In genomic region chr6:150452642-150453243, GRCh38 we compare ENCODE assay signal across 17 cellular contexts.
DNase-seq lines count a peak whose midpoint lies in the region; ATAC-seq, FAIRE-seq and TF ChIP-seq lines count a peak whose summit lies in the region.
"Had no signal": no experiment of that assay in that cellular context is flagged by ENCODE, and none has a peak within 500 bp of the region (broad histone marks: within the 10 kb centered on the region; RNA-seq: fewer than 3 reads in every experiment).

No MANE protein-coding gene starts in this region.

- WGBS in spleen, 5 donors, result 60 to 73% (median 72%) methylated on average over 11 of the region's 11 CpGs

- intact Hi-C loops in cardiac septum (cut with DNase I), result no loop called here
- intact Hi-C loops in spleen (cut with DNase I; ENCODE audit: low total_unique reads), result no loop called here

- H3K36me3 ChIP-seq in SK-N-MC (ENCODE audit: insufficient read depth, low read length) (no peaks in the 10 kb centered on the region), spleen (no peaks in the 10 kb centered on the region)

- DNase-seq in SK-N-MC (ENCODE audit: low read depth, low spot score), result no peak
- peak; percentile 84 for DNase-seq in cardiac septum (ENCODE audit: low spot score)
- peak; percentile 49 to 90 for DNase-seq in lung microvascular endothelial cell (ENCODE audit: low read depth in 2 of 2)
- peak; percentile 82 for DNase-seq in spleen
- no peak for DNase-seq in NCI-H187 treated with DMSO at 0.1 percent for 48 hours (lab: John Stamatoyannopoulos, UW)
- DNase-seq in GM12891 (ENCODE audit: insufficient read length, low spot score), result no peak
- no peak for DNase-seq in NCI-H82 treated with DMSO at 0.1 percent for 48 hours (lab: John Stamatoyannopoulos, UW; ENCODE audit: unreplicated experiment)
- DNase-seq: activated CD4-positive, alpha-beta memory T cell treated with anti-CD3 and anti-CD28 coated beads, Interleukin-2, amount 10 ng/mL, durations not matched to agents 7 days and 5 days; anterior cingulate cortex; Calu3; islet precursor cell; naive thymus-derived CD8-positive, alpha-beta T cell; NCI-H1048; NCI-H2227 treated with DMSO at 0.1 percent for 48 hours; small intestine had no signal

- H3K27me3 ChIP-seq in spleen (replicated peaks in 1 of 7), result no peaks in the 10 kb centered on the region

- peaks cover 0 to 18% (median 7%) of the 10 kb centered on the region in 6 donors for H3K4me1 ChIP-seq in spleen

- TF ChIP-seq CTCF in spleen (IDR thresholded peaks at IDR 0.05 in 8 of 11, conservative IDR thresholded peaks at IDR 0.05 in 3 of 11), result no peak

- no peak for FAIRE-seq in GM12891 (lab: Jason Lieb, UNC)
- FAIRE-seq: small intestine had no signal

- TF ChIP-seq POLR2A in spleen (IDR thresholded peaks at IDR 0.05), result no peak
- TF ChIP-seq POLR2A in GM12891 (IDR thresholded peaks at IDR 0.05; ENCODE audit: low read depth, low read length), result no peak

- H3K9ac ChIP-seq in SK-N-MC (ENCODE audit: insufficient read length), result no peak overlapping the region

- ATAC-seq in GM21717 (IDR thresholded peaks at IDR 0.05; ENCODE audit: unreplicated experiment), result no peak
- ATAC-seq: activated T-helper 17 cell treated with anti-CD3 and anti-CD28 coated beads, Interleukin-2, amount 50 U/mL, for 72 hours; naive thymus-derived CD8-positive, alpha-beta T cell had no signal

- H3K27ac ChIP-seq in SK-N-MC (peak overlapping the region; percentile 68), spleen (peak overlapping the region in 7 of 8 donors; percentile 60 to 83 (median 75))

- H3K4me3 ChIP-seq in SK-N-MC (peak overlapping the region; percentile 20; the same call in 1 of the 2 replicates), spleen (no peak overlapping the region)

- no peaks in the 10 kb centered on the region for H3K9me3 ChIP-seq in SK-N-MC (ENCODE audit: low read depth, low read length)
- no peaks in the 10 kb centered on the region for H3K9me3 ChIP-seq in spleen

TF ChIP-seq in GM12891, 5 proteins besides CTCF, POLR2A, EP300 and RAD21:
- TF ChIP-seq POLR2AphosphoS5 (IDR thresholded peaks at IDR 0.05; ENCODE audit: low read depth, low read length), result no peak
- TF ChIP-seq TAF1 (IDR thresholded peaks at IDR 0.05; ENCODE audit: low read depth, low read length), result no peak
- no peak for TF ChIP-seq POU2F2 (IDR thresholded peaks at IDR 0.05; ENCODE audit: low read depth, low read length)
- TF ChIP-seq SPI1 (IDR thresholded peaks at IDR 0.05; ENCODE audit: low read depth, low read length), result no peak
TF ChIP-seq in GM12891: peak in this region for 0.

Comparison
In these comparisons a context has a peak if more than half of its experiments do, and no peak if none do; other contexts are left out.
1. DNase-seq: peak in cardiac septum (single experiment), lung microvascular endothelial cell (2 of 2) and spleen (single experiment); none in SK-N-MC (single experiment), NCI-H187 treated with DMSO at 0.1 percent for 48 hours (single experiment), GM12891 (single experiment) and NCI-H82 treated with DMSO at 0.1 percent for 48 hours (single experiment).